ENCODE assay signal across 25 cellular contexts in genomic region chr17:5135726-5136579, GRCh38. TPM values are rescaled to one million over a fixed set of nuclear protein-coding genes. Genes with fewer than 3 reads are reported as not detected.
"Had no signal": no experiment of that assay in that cellular context is flagged by ENCODE, and none has a peak within 500 bp of the region (broad histone marks: within the 10 kb centered on the region; RNA-seq: fewer than 3 reads in every experiment).

No MANE protein-coding gene starts in this region.

- H3K36me3 Mint-ChIP-seq: activated naive CD4-positive, alpha-beta T cell treated with anti-CD3 and anti-CD28 coated beads, Interleukin-2, amount 50 U/mL, for 24 hours; immature natural killer cell; memory B cell; naive thymus-derived CD8-positive, alpha-beta T cell had no signal

- H3K4me1 Mint-ChIP-seq: activated naive CD4-positive, alpha-beta T cell treated with anti-CD3 and anti-CD28 coated beads, Interleukin-2, amount 50 U/mL, for 24 hours; endodermal cell; immature natural killer cell; neural crest cell had no signal

- FAIRE-seq: kidney, urothelium cell line had no signal

- H3K27me3 Mint-ChIP-seq: activated naive CD4-positive, alpha-beta T cell treated with anti-CD3 and anti-CD28 coated beads, Interleukin-2, amount 50 U/mL, for 24 hours; activated T-cell treated with anti-CD3 and anti-CD28 coated beads, Interleukin-2, amount 50 U/mL, for 24 hours; naive thymus-derived CD8-positive, alpha-beta T cell had no signal

- H3K27ac Mint-ChIP-seq: activated naive CD4-positive, alpha-beta T cell treated with anti-CD3 and anti-CD28 coated beads, Interleukin-2, amount 50 U/mL, for 24 hours; activated T-cell treated with anti-CD3 and anti-CD28 coated beads, Interleukin-2, amount 50 U/mL, for 24 hours; endodermal cell; memory B cell; naive thymus-derived CD8-positive, alpha-beta T cell; progenitor cell of endocrine pancreas; T-helper 17 cell had no signal

- DNase-seq: activated CD4-positive, alpha-beta T cell treated with anti-CD3 and anti-CD28 coated beads, Interleukin-2, amount 50 U/mL, for 1 hour; activated CD8-positive, alpha-beta memory T cell treated with anti-CD3 and anti-CD28 coated beads, Interleukin-2, amount 50 U/mL, for 4 hours; activated T-cell treated with anti-CD3 and anti-CD28 coated beads, Interleukin-2, amount 50 U/mL, for 24 hours; central memory CD4-positive, alpha-beta T cell; endodermal cell; foreskin keratinocyte; heart left ventricle; immature natural killer cell; kidney; left colon; occipital lobe; spleen; stimulated activated naive CD4-positive, alpha-beta T cell treated with Interleukin-2 at 50 U/mL for 16 hours; T-helper 17 cell; T1000; trophoblast cell; WERI-Rb-1 had no signal

- ATAC-seq: activated CD4-positive, CD25-positive, alpha-beta regulatory T cell treated with anti-CD3 and anti-CD28 coated beads, Interleukin-2, amount 50 U/mL, for 24 hours; esophagus mucosa; foreskin keratinocyte; heart left ventricle; left colon; naive thymus-derived CD8-positive, alpha-beta T cell; T-helper 17 cell had no signal

- H3K9me3 Mint-ChIP-seq: activated naive CD4-positive, alpha-beta T cell treated with anti-CD3 and anti-CD28 coated beads, Interleukin-2, amount 50 U/mL, for 24 hours; activated T-cell treated with anti-CD3 and anti-CD28 coated beads, Interleukin-2, amount 50 U/mL, for 24 hours; endodermal cell; immature natural killer cell; memory B cell; naive thymus-derived CD8-positive, alpha-beta T cell; neural crest cell had no signal

- H3K4me3 Mint-ChIP-seq: activated naive CD4-positive, alpha-beta T cell treated with anti-CD3 and anti-CD28 coated beads, Interleukin-2, amount 50 U/mL, for 24 hours; activated T-cell treated with anti-CD3 and anti-CD28 coated beads, Interleukin-2, amount 50 U/mL, for 24 hours; endodermal cell; immature natural killer cell; memory B cell; naive thymus-derived CD8-positive, alpha-beta T cell; neural crest cell; T-helper 17 cell had no signal

RNA-seq across cellular contexts. Expression of gene USP6, which starts 20.1 kb away (rescaled TPM):
- total RNA-seq: esophagus mucosa had no signal
